Comparison of ENCODE assay signal across 8 cellular contexts in the genomic region with DNA sequence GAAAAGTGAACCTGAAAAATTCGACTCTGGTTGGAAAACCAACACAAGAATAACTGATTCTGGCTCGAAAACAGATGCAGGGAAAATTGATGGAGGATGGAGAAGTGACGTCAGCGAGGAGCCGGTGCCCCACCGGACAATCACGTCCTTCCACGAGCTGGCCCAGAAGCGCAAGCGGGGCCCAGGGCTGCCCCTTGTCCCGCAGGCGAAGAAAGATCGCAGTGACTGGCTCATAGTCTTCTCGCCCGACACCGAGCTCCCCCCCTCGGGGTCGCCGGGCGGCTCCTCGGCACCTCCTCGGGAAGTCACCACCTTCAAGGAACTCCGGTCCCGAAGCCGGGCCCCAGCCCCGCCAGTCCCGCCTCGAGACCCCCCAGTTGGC. TPM values are rescaled to one million over a fixed set of nuclear protein-coding genes. Genes with fewer than 3 reads are reported as not detected.
DNase-seq lines count a peak whose midpoint lies in the region; ATAC-seq and TF ChIP-seq lines count a peak whose summit lies in the region.

No MANE protein-coding gene starts in this region.

- H3K9me3 ChIP-seq in ovary, result no peaks in the 10 kb centered on the region

- peak overlapping the region; percentile 86 for H3K4me3 ChIP-seq in fibroblast of mammary gland (ENCODE audit: control insufficient read depth, low read depth, low read length)
- peak overlapping the region; percentile 74 for H3K4me3 ChIP-seq in ovary

- peaks cover 36% of the 10 kb centered on the region for H3K4me1 Mint-ChIP-seq in T-helper 2 cell treated with Interferon-gamma antibody and Interleukin-4, amounts not matched to agents 5 μg/mL and 100 μg/mL, for 36 hours (ENCODE audit: low read depth)

- TF ChIP-seq CTCF in 22Rv1 (IDR thresholded peaks at IDR 0.05) (no peak), fibroblast of mammary gland (conservative IDR thresholded peaks at IDR 0.05; ENCODE audit: control insufficient read depth, insufficient read depth, low read depth, low read length) (no peak), ovary (IDR thresholded peaks at IDR 0.05) (no peak), GM10266 (IDR thresholded peaks at IDR 0.05; ENCODE audit: control insufficient read depth, insufficient read depth, low read depth, missing control alignments) (no peak)

- intact Hi-C loops in ovary (cut with DNase I), result loop anchor here (5.0 to 10.0 kb wide), 6 partner anchors 45 to 148 kb away; a partner anchor contains a TSS

- WGBS in ovary, 3 donors, result 1% methylated on average over 23 to 28 of the region's 28 CpGs

- H3K36me3 Mint-ChIP-seq in T-helper 2 cell treated with Interferon-gamma antibody and Interleukin-4, amounts not matched to agents 5 μg/mL and 100 μg/mL, for 36 hours (ENCODE audit: low read depth), result peaks cover 27% of the 10 kb centered on the region

- no peaks in the 10 kb centered on the region for H3K36me3 ChIP-seq in ovary

- TF ChIP-seq POLR2A in ovary (IDR thresholded peaks at IDR 0.05), result no peak

- no peaks in the 10 kb centered on the region for H3K27me3 Mint-ChIP-seq in T-helper 2 cell treated with Interferon-gamma antibody and Interleukin-4, amounts not matched to agents 5 μg/mL and 100 μg/mL, for 36 hours (ENCODE audit: low read depth)

- no peak for TF ChIP-seq EP300 in ovary (IDR thresholded peaks at IDR 0.05)

- H3K4me1 ChIP-seq in ovary (ENCODE audit: insufficient read depth), result peaks cover 7% of the 10 kb centered on the region

- H3K27ac ChIP-seq in 22Rv1 (peak overlapping the region; percentile 99), ovary (peak overlapping the region; percentile 94 to 96)

- H3K4me3 Mint-ChIP-seq in T-helper 2 cell treated with Interferon-gamma antibody and Interleukin-4, amounts not matched to agents 5 μg/mL and 100 μg/mL, for 36 hours, result peak overlapping the region; percentile 69

- H3K9me3 Mint-ChIP-seq in T-helper 2 cell treated with Interferon-gamma antibody and Interleukin-4, amounts not matched to agents 5 μg/mL and 100 μg/mL, for 36 hours, result no peaks in the 10 kb centered on the region

- H3K27ac Mint-ChIP-seq in T-helper 2 cell treated with Interferon-gamma antibody and Interleukin-4, amounts not matched to agents 5 μg/mL and 100 μg/mL, for 36 hours, result no peak overlapping the region

- ATAC-seq in GM21786 (IDR thresholded peaks at IDR 0.05; ENCODE audit: unreplicated experiment), result no peak

- H3K27me3 ChIP-seq in ovary, result no peaks in the 10 kb centered on the region

- DNase-seq in GM03348 (ENCODE audit: low spot score), result peak; percentile 53
- DNase-seq in T-helper 2 cell treated with Interferon-gamma antibody and Interleukin-4, amounts not matched to agents 5 μg/mL and 100 μg/mL, for 36 hours (ENCODE audit: low spot score), result no peak
- DNase-seq in fibroblast of mammary gland (ENCODE audit: low read depth), result peak; percentile 56
- peak in 4 of 5 donors; percentile 51 to 71 (median 66) for DNase-seq in ovary
- no peak for DNase-seq in NCI-H187 (lab: John Stamatoyannopoulos, UW)
- DNase-seq in GM10266 (ENCODE audit: extremely low spot score), result no peak

RNA-seq across cellular contexts. Expression of a gene that starts 1.9 kb away (rescaled TPM):
- 10 to 100 TPM; 13.5 to 55.6 (median 29.9) TPM for total RNA-seq in ovary
- 10 to 100 TPM; 20.0 to 24.9 TPM for polyA plus RNA-seq in ovary

RNA-seq across cellular contexts. Expression of a gene that starts 13.9 kb away (rescaled TPM):
- total RNA-seq in ovary, result 100 to 1,000 TPM in 2 of 7 donors, 10 to 100 TPM in 5; 50.7 to 177 (median 74.9) TPM
- polyA plus RNA-seq in ovary, result 100 to 1,000 TPM in 1 of 2 donors, 10 to 100 TPM in 1; 80.8 to 423 TPM

RNA-seq across cellular contexts. Expression of a gene that starts 21.3 kb away (rescaled TPM):
- under 1 TPM in 1 of 7 donors, not detected in 6; 0.41 TPM for total RNA-seq in ovary
- not detected for polyA plus RNA-seq in ovary

RNA-seq across cellular contexts. Expression of a gene that starts 45.3 kb away (rescaled TPM):
- 1 to 10 TPM in 6 of 7 donors, under 1 TPM in 1; 0.69 to 7.1 (median 4.4) TPM for total RNA-seq in ovary
- polyA plus RNA-seq in ovary, result 1 to 10 TPM; 2.5 to 2.9 TPM

RNA-seq across cellular contexts. Expression of a gene that starts 49.3 kb away (rescaled TPM):
- 10 to 100 TPM; 37.9 to 60.9 (median 50.1) TPM for total RNA-seq in ovary
- 10 to 100 TPM; 46.4 to 51.3 TPM for polyA plus RNA-seq in ovary

Comparison
In these comparisons a context has a peak if more than half of its experiments do, and no peak if none do; other contexts are left out.
1. DNase-seq: peak in GM03348 (single experiment), fibroblast of mammary gland (single experiment) and ovary (4 of 5); none in T-helper 2 cell treated with Interferon-gamma antibody and Interleukin-4, amounts not matched to agents 5 μg/mL and 100 μg/mL, for 36 hours (single experiment), NCI-H187 (0 of 2) and GM10266 (single experiment).